In genomic region chr7:144303607-144304006, GRCh38 we compare ENCODE assay signal across 11 cellular contexts. TPM values are rescaled to one million over a fixed set of nuclear protein-coding genes. Genes with fewer than 3 reads are reported as not detected.
"Had no signal": no experiment of that assay in that cellular context is flagged by ENCODE, and none has a peak within 500 bp of the region (broad histone marks: within the 10 kb centered on the region; RNA-seq: fewer than 3 reads in every experiment).

No MANE protein-coding gene starts in this region.

RNA-seq across cellular contexts. Expression of gene OR2A1, which starts 8.6 kb away (rescaled TPM):
- total RNA-seq: OCI-LY7, PC-9, Peyer's patch, Right ventricle myocardium inferior, Right ventricle myocardium superior, SJCRH30, SJSA1, SK-MEL-5, T-cell had no signal
- polyA plus RNA-seq: SK-N-SH had no signal

RNA-seq across cellular contexts. Expression of gene CTAGE8, which starts 34.5 kb away (rescaled TPM):
- total RNA-seq: OCI-LY7, RPMI7951, SJCRH30, SJSA1, SK-MEL-5 had no signal
- polyA plus RNA-seq: SK-N-SH had no signal

RNA-seq across cellular contexts. Expression of gene OR2A7, which starts 39.0 kb away (rescaled TPM):
- total RNA-seq: OCI-LY7, SJCRH30, SJSA1, SK-MEL-5 had no signal
- polyA plus RNA-seq: SK-N-SH had no signal

RNA-seq across cellular contexts. Expression of gene ARHGEF5, which starts 51.6 kb away (rescaled TPM):
- total RNA-seq: OCI-LY7, SJCRH30, SK-MEL-5 had no signal
